12 cellular contexts compared by ENCODE assay signal in the genomic region with DNA sequence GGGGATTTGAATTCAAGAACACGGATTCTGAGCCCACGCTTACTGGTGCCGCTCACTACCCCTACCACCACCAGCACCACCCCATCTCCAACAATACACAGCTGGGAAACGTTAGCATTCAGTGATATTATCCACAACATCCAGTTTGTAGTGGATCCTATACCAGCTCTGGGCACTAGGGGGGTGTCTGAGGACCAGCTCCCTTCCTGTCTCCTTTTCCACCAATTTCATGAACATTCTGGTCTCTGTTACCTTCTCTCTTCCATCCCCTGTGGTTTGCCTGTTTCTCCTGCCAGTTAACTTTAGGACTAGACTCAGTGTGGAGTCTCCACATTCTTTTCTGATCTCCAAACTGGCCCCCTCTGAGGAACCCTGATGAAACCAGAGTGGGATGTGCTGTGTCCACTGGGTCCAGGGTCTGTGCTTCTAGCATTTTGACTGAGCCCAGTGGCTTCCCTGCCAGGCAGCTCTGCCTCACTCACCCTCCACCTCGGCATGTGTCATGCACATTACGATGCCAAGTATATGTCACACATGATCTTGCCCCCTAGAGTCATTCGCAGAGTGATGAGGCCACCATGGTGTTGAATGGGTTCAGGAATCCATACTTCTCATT.
DNase-seq lines count a peak whose midpoint lies in the region; ATAC-seq, FAIRE-seq and TF ChIP-seq lines count a peak whose summit lies in the region.
"Had no signal": no experiment of that assay in that cellular context is flagged by ENCODE, and none has a peak within 500 bp of the region (broad histone marks: within the 10 kb centered on the region; RNA-seq: fewer than 3 reads in every experiment).

No MANE protein-coding gene starts in this region.

- H3K27me3 ChIP-seq in bronchial epithelial cell (ENCODE audit: control insufficient read depth, insufficient read depth, low read length) = no peaks in the 10 kb centered on the region

- DNase-seq in GM10266 (ENCODE audit: extremely low spot score) (peak; percentile 22), HuH-7 (ENCODE audit: low spot score) (peak; percentile 68), bronchial epithelial cell (ENCODE audit: low read depth) (no peak), neural crest cell (ENCODE audit: low read depth, low spot score) (peak; percentile 12), NCI-H2029 treated with DMSO at 0.1 percent for 48 hours (lab: John Stamatoyannopoulos, UW) (no peak), islet precursor cell (no peak)
- DNase-seq in activated CD4-positive, alpha-beta T cell treated with anti-CD3 and anti-CD28 coated beads, Interleukin-2, amount 10 ng/mL, durations not matched to agents 24 days and 14 days = no peak
- DNase-seq: activated CD8-positive, alpha-beta memory T cell treated with anti-CD3 and anti-CD28 coated beads for 24 hours; effector memory CD4-positive, alpha-beta T cell; naive thymus-derived CD8-positive, alpha-beta T cell; NCI-H1694 treated with DMSO at 0.1 percent for 48 hours had no signal

- intact Hi-C loops in activated CD4-positive, alpha-beta T cell treated with anti-CD3 and anti-CD28 coated beads, Interleukin-2, amount 10 ng/mL, durations not matched to agents 24 days and 14 days (cut with micrococcal nuclease) = no loop called here

- H3K9me3 Mint-ChIP-seq in neural crest cell = no peaks in the 10 kb centered on the region
- H3K9me3 Mint-ChIP-seq in activated CD4-positive, alpha-beta T cell treated with anti-CD3 and anti-CD28 coated beads, Interleukin-2, amount 10 ng/mL, durations not matched to agents 24 days and 14 days = no peaks in the 10 kb centered on the region

- no peak for ATAC-seq in HG03135 (IDR thresholded peaks at IDR 0.05; ENCODE audit: unreplicated experiment)
- ATAC-seq: naive thymus-derived CD8-positive, alpha-beta T cell had no signal

- H3K27me3 Mint-ChIP-seq in neural crest cell (ENCODE audit: low read depth) = peaks cover 32% of the 10 kb centered on the region
- H3K27me3 Mint-ChIP-seq in activated CD4-positive, alpha-beta T cell treated with anti-CD3 and anti-CD28 coated beads, Interleukin-2, amount 10 ng/mL, durations not matched to agents 24 days and 14 days = peaks cover 2% of the 10 kb centered on the region

- no peak overlapping the region for H3K4me3 Mint-ChIP-seq in neural crest cell
- no peak overlapping the region for H3K4me3 Mint-ChIP-seq in activated CD4-positive, alpha-beta T cell treated with anti-CD3 and anti-CD28 coated beads, Interleukin-2, amount 10 ng/mL, durations not matched to agents 24 days and 14 days
- H3K4me3 Mint-ChIP-seq: naive thymus-derived CD8-positive, alpha-beta T cell had no signal

- no peak overlapping the region for H3K27ac Mint-ChIP-seq in neural crest cell (ENCODE audit: unreplicated experiment)
- H3K27ac Mint-ChIP-seq in activated CD4-positive, alpha-beta T cell treated with anti-CD3 and anti-CD28 coated beads, Interleukin-2, amount 10 ng/mL, durations not matched to agents 24 days and 14 days = no peak overlapping the region
- H3K27ac Mint-ChIP-seq: naive thymus-derived CD8-positive, alpha-beta T cell had no signal

- TF ChIP-seq CTCF in GM10266 (IDR thresholded peaks at IDR 0.05; ENCODE audit: control insufficient read depth, insufficient read depth, low read depth, missing control alignments) (peak; percentile 11), bronchial epithelial cell (IDR thresholded peaks at IDR 0.05; ENCODE audit: insufficient read depth, low read length, severe bottlenecking) (peak; percentile 50), neural crest cell (conservative IDR thresholded peaks at IDR 0.05) (peak; percentile 54)

- no peak overlapping the region for H3K4me3 ChIP-seq in bronchial epithelial cell (ENCODE audit: low read depth, low read length)

- peaks cover 9% of the 10 kb centered on the region for H3K4me1 Mint-ChIP-seq in neural crest cell
- no peaks in the 10 kb centered on the region for H3K4me1 Mint-ChIP-seq in activated CD4-positive, alpha-beta T cell treated with anti-CD3 and anti-CD28 coated beads, Interleukin-2, amount 10 ng/mL, durations not matched to agents 24 days and 14 days
- H3K4me1 Mint-ChIP-seq: naive thymus-derived CD8-positive, alpha-beta T cell had no signal

- H3K36me3 Mint-ChIP-seq in neural crest cell (ENCODE audit: low read depth) = no peaks in the 10 kb centered on the region
- H3K36me3 Mint-ChIP-seq in activated CD4-positive, alpha-beta T cell treated with anti-CD3 and anti-CD28 coated beads, Interleukin-2, amount 10 ng/mL, durations not matched to agents 24 days and 14 days (ENCODE audit: low read depth) = no peaks in the 10 kb centered on the region
- H3K36me3 Mint-ChIP-seq: naive thymus-derived CD8-positive, alpha-beta T cell had no signal

- no peak for FAIRE-seq in bronchial epithelial cell (lab: Jason Lieb, UNC)

- H3K36me3 ChIP-seq in bronchial epithelial cell (ENCODE audit: control insufficient read depth, insufficient read depth, low read length) = no peaks in the 10 kb centered on the region

Comparison
In these comparisons a context has a peak if more than half of its experiments do, and no peak if none do; other contexts are left out.
1. DNase-seq: peak in GM10266 (single experiment), HuH-7 (single experiment) and neural crest cell (single experiment); none in bronchial epithelial cell (single experiment), NCI-H2029 treated with DMSO at 0.1 percent for 48 hours (single experiment), activated CD4-positive, alpha-beta T cell treated with anti-CD3 and anti-CD28 coated beads, Interleukin-2, amount 10 ng/mL, durations not matched to agents 24 days and 14 days (single experiment) and islet precursor cell (single experiment).
2. Peak in every context shown above with its lines, with median percentiles within 50 percentile points of each other: CTCF ChIP-seq.